In genomic region chr10:6083523-6084475, GRCh38 we compare ENCODE assay signal across 1 cellular context.
TF ChIP-seq lines count a peak whose summit lies in the region.

No MANE protein-coding gene starts in this region.

TF ChIP-seq in H1, 55 proteins besides CTCF, POLR2A, EP300 and RAD21:
- TF ChIP-seq ZNF274 (IDR thresholded peaks at IDR 0.05; ENCODE audit: borderline replicate concordance, extremely low read depth, low read length) = no peak
- no peak for TF ChIP-seq HDAC2 (IDR thresholded peaks at IDR 0.05; ENCODE audit: borderline replicate concordance in 1 of 2, low read depth in 2 of 2, low read length in 2 of 2)
- no peak for TF ChIP-seq POU5F1 (IDR thresholded peaks at IDR 0.05; ENCODE audit: low read depth, low read length)
- no peak for TF ChIP-seq KDM4A (IDR thresholded peaks at IDR 0.05; ENCODE audit: low read depth, low read length, severe bottlenecking)
- TF ChIP-seq SIN3A (conservative IDR thresholded peaks at IDR 0.05 in 1 of 2, IDR thresholded peaks at IDR 0.05 in 1 of 2; ENCODE audit: low read depth in 1 of 2, low read length in 2 of 2) = no peak
- no peak for TF ChIP-seq SAP30 (IDR thresholded peaks at IDR 0.05; ENCODE audit: insufficient read depth, insufficient replicate concordance, low read length)
- TF ChIP-seq TBP (IDR thresholded peaks at IDR 0.05; ENCODE audit: low read depth, low read length) = no peak
- TF ChIP-seq ATF3 (IDR thresholded peaks at IDR 0.05; ENCODE audit: insufficient read depth, low read depth, low read length) = no peak
- TF ChIP-seq POLR2AphosphoS5 (IDR thresholded peaks at IDR 0.05; ENCODE audit: low read depth, low read length) = no peak
- TF ChIP-seq BCL11A (IDR thresholded peaks at IDR 0.05; ENCODE audit: low read depth in 2 of 2, low read length in 2 of 2) = no peak
- no peak for TF ChIP-seq CEBPB (IDR thresholded peaks at IDR 0.05; ENCODE audit: low read depth, low read length)
- no peak for TF ChIP-seq KDM5A (IDR thresholded peaks at IDR 0.05; ENCODE audit: low read length)
- no peak for TF ChIP-seq TEAD4 (IDR thresholded peaks at IDR 0.05; ENCODE audit: low read depth, low read length)
- TF ChIP-seq FOSL1 (IDR thresholded peaks at IDR 0.05; ENCODE audit: insufficient read depth, low read depth, low read length) = no peak
